ENCODE assay signal across 1 cellular context in genomic region chr19:54231077-54231931, GRCh38.
TF ChIP-seq lines count a peak whose summit lies in the region.

No MANE protein-coding gene starts in this region.

TF ChIP-seq in K562, 482 proteins besides CTCF, POLR2A, EP300 and RAD21 (continued from another document and continues in another):
- TF ChIP-seq SIRT6 (IDR thresholded peaks at IDR 0.05; ENCODE audit: low read depth, low read length), result no peak
- peak; percentile 72; the same call in 1 of the 2 replicates for TF ChIP-seq STAG1 (CRISPR knock-in tag; IDR thresholded peaks at IDR 0.05; ENCODE audit: borderline replicate concordance)
- no peak for TF ChIP-seq NKRF (IDR thresholded peaks at IDR 0.05; ENCODE audit: borderline replicate concordance)
- peak; percentile 88; the same call in 1 of the 2 replicates for TF ChIP-seq RREB1 (CRISPR knock-in tag; IDR thresholded peaks at IDR 0.05)
- no peak for TF ChIP-seq HEY1 (CRISPR knock-in tag; IDR thresholded peaks at IDR 0.05; ENCODE audit: borderline replicate concordance)
- TF ChIP-seq CTCFL (IDR thresholded peaks at IDR 0.05; ENCODE audit: borderline replicate concordance, insufficient read depth, low read depth, low read length, poor library complexity, severe bottlenecking), result peak; percentile 17
- TF ChIP-seq ETS2 (tag; IDR thresholded peaks at IDR 0.05; ENCODE audit: borderline replicate concordance, poor library complexity, severe bottlenecking), result no peak
- no peak for TF ChIP-seq DIDO1 (tag; IDR thresholded peaks at IDR 0.05; ENCODE audit: low read depth)
- no peak for TF ChIP-seq ZNF274 (IDR thresholded peaks at IDR 0.05; ENCODE audit: borderline replicate concordance, low read depth, low read length)
- TF ChIP-seq TSC22D4 (tag; IDR thresholded peaks at IDR 0.05), result no peak
- no peak for TF ChIP-seq ATF4 (CRISPR knock-in tag; IDR thresholded peaks at IDR 0.05)
- TF ChIP-seq FUS (optimal IDR thresholded peaks at IDR 0.05; ENCODE audit: low read depth, low read length), result no peak
- TF ChIP-seq NR2F6 (CRISPR knock-in tag; IDR thresholded peaks at IDR 0.05), result 0 out of 2 replicates have a peak, but pooled peaks have one; percentile 45
- TF ChIP-seq ATF3 (IDR thresholded peaks at IDR 0.05), result peak; percentile 64
- TF ChIP-seq ATF3 (CRISPR knock-in tag; conservative IDR thresholded peaks at IDR 0.05), result no peak
- no peak for TF ChIP-seq RBM17 (IDR thresholded peaks at IDR 0.05; ENCODE audit: borderline replicate concordance, low read depth, low read length)
- no peak for TF ChIP-seq BACH1 (tag; IDR thresholded peaks at IDR 0.05)
- no peak for TF ChIP-seq RNF219 (CRISPR knock-in tag; IDR thresholded peaks at IDR 0.05)
- TF ChIP-seq ARID3B (CRISPR knock-in tag; IDR thresholded peaks at IDR 0.05; ENCODE audit: borderline replicate concordance), result no peak
- no peak for TF ChIP-seq NCOA2 (IDR thresholded peaks at IDR 0.05; ENCODE audit: partially characterized antibody in 2 of 2)
- no peak for TF ChIP-seq THAP12 (CRISPR knock-in tag; IDR thresholded peaks at IDR 0.05)
- 0 out of 2 replicates have a peak, but pooled peaks have one; percentile 44 for TF ChIP-seq ZBTB9 (CRISPR knock-in tag; IDR thresholded peaks at IDR 0.05)
- TF ChIP-seq ELF2 (CRISPR knock-in tag; IDR thresholded peaks at IDR 0.05), result no peak
- no peak for TF ChIP-seq SNIP1 (IDR thresholded peaks at IDR 0.05; ENCODE audit: low read depth)
- TF ChIP-seq CC2D1A (IDR thresholded peaks at IDR 0.05), result peak; percentile 91
- no peak for TF ChIP-seq DDX20 (tag; IDR thresholded peaks at IDR 0.05; ENCODE audit: low read depth)
- peak; percentile 61 for TF ChIP-seq DPF2 (IDR thresholded peaks at IDR 0.05)
- TF ChIP-seq TCF7L2 (IDR thresholded peaks at IDR 0.05; ENCODE audit: low read depth, low read length), result no peak
- TF ChIP-seq CUX1 (CRISPR knock-in tag; IDR thresholded peaks at IDR 0.05), result no peak
